Comparison of ENCODE assay signal across 10 cellular contexts in genomic region chr1:220741825-220742224, GRCh38. TPM values are rescaled to one million over a fixed set of nuclear protein-coding genes. Genes with fewer than 3 reads are reported as not detected.
"Had no signal": no experiment of that assay in that cellular context is flagged by ENCODE, and none has a peak within 500 bp of the region (broad histone marks: within the 10 kb centered on the region; RNA-seq: fewer than 3 reads in every experiment).

No MANE protein-coding gene starts in this region.

- H3K9me3 ChIP-seq: HAP-1 had no signal

- H3K4me3 ChIP-seq: GM23248, HAP-1, K562 had no signal

- ATAC-seq: HCT116, K562 had no signal

- FAIRE-seq: K562 had no signal

- H3K36me3 ChIP-seq: HAP-1 had no signal

- H3K9ac ChIP-seq: GM23248 had no signal

- H2AFZ ChIP-seq: GM23248 had no signal

- H3K4me1 ChIP-seq: HAP-1 had no signal

- H3K27ac ChIP-seq: GM23248, HL-60 had no signal

- DNase-seq: GM23248, GOT3, H7, HFFc6, IMR-90 had no signal

RNA-seq across cellular contexts. Expression of gene C1orf115, which starts 51.7 kb away (rescaled TPM):
- total RNA-seq: H4, K562 had no signal
- polyA plus RNA-seq: K562 had no signal
